22 cellular contexts compared by ENCODE assay signal in the genomic region with DNA sequence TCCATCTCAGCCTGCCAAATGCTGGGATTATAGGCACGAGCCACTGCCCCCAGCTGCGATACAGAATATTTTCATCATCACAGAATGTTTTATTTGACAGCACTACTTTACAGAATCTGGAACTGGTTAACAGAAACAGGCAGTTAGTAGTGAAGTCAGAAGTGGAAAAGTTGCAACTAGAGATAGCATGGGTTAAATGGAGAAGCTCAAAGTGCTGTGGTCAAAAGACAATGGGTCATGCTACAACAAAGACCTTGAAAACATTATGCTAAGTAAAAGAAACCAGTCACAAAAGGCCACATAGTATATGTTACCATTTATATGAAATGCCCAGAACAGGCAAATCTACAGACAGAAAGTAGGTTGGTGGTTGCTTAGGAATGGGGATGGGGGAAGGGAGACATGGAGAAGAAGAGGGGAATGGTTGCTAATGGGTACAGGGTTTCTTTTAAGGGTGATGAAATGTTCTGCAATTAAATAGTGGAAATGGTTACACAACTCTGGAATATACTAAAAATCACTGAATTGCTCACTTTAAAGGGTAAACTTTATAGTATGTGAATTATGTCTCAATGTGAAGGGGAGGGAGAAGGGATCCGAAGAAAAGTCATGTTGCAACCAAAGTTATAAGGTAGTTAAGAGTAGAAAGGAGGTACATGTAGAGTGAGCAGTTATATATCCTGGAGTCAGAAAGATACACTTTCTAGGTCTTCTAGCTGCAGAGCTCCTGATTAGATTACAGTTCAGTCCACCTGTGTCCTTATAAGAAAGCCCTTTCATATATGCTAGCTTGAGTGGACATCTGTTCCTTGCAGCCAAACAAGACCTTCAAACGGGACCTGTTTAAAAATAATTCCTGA. TPM values are rescaled to one million over a fixed set of nuclear protein-coding genes. Genes with fewer than 3 reads are reported as not detected.
A peak's percentile ranks its signal among the peaks of the same experiment; 100 is the strongest.
DNase-seq lines count a peak whose midpoint lies in the region; ATAC-seq and TF ChIP-seq lines count a peak whose summit lies in the region.
"Had no signal": no experiment of that assay in that cellular context is flagged by ENCODE, and none has a peak within 500 bp of the region (broad histone marks: within the 10 kb centered on the region; RNA-seq: fewer than 3 reads in every experiment).

No MANE protein-coding gene starts in this region.

- H2BK20ac ChIP-seq in IMR-90 (ENCODE audit: low read depth, low read length) = peak overlapping the region; percentile 20; the same call in 1 of the 2 replicates

- TF ChIP-seq CTCF in AG09319 (IDR thresholded peaks at IDR 0.05; ENCODE audit: low read depth, low read length) (no peak), IMR-90 (conservative IDR thresholded peaks at IDR 0.05; ENCODE audit: low read depth, low read length) (no peak), neutrophil (IDR thresholded peaks at IDR 0.05) (no peak), heart left ventricle (IDR thresholded peaks at IDR 0.05) (no peak)

- peak overlapping the region; percentile 60; the same call in 1 of the 2 replicates for H3K14ac ChIP-seq in IMR-90 (replicated peaks; ENCODE audit: low read depth, low read length)

- H3K27me3 Mint-ChIP-seq in naive thymus-derived CD4-positive, alpha-beta T cell = no peaks in the 10 kb centered on the region

- H3K36me3 Mint-ChIP-seq in naive thymus-derived CD4-positive, alpha-beta T cell = peaks cover 3 to 14% (median 10%) of the 10 kb centered on the region in 5 donors

- CTCF ChIA-PET in IMR-90 (lab: Yijun Ruan, JAX) = interaction anchor here (0.6 kb wide), 1 partner anchor 23 kb away, joined by 3 read pairs; no protein-coding TSS in a partner anchor
- CTCF ChIA-PET in naive thymus-derived CD4-positive, alpha-beta T cell (lab: Charles Lee) = no interaction called here

- peak overlapping the region; percentile 32 for H2BK5ac ChIP-seq in IMR-90 (ENCODE audit: low read depth, low read length, poor library complexity, severe bottlenecking)

- peak overlapping the region; percentile 36; the same call in 1 of the 2 replicates for H3K23ac ChIP-seq in IMR-90 (ENCODE audit: low read depth, low read length)

- peaks cover 18 to 39% (median 28%) of the 10 kb centered on the region in 7 donors for H3K4me1 Mint-ChIP-seq in naive thymus-derived CD4-positive, alpha-beta T cell

- peaks cover 10% of the 10 kb centered on the region for H3K36me3 ChIP-seq in IMR-90 (ENCODE audit: control insufficient read depth, insufficient read depth, low read length)
- peaks cover 20% of the 10 kb centered on the region for H3K36me3 ChIP-seq in neutrophil
- peaks cover 0 to 31% (median 8%) of the 10 kb centered on the region in 3 experiments for H3K36me3 ChIP-seq in naive thymus-derived CD4-positive, alpha-beta T cell (ENCODE audit: control insufficient read depth in 2 of 3, insufficient read depth in 3 of 3, low read length in 3 of 3)
- H3K36me3 ChIP-seq in heart left ventricle = peaks cover 0 to 43% (median 8%) of the 10 kb centered on the region in 9 donors

- peaks cover 17% of the 10 kb centered on the region; the same call in 1 of the 2 replicates for H3K9me1 ChIP-seq in IMR-90 (ENCODE audit: insufficient read depth, low read length)

- H3K18ac ChIP-seq in IMR-90 (ENCODE audit: low read depth, low read length) = no peak overlapping the region; the same call in 1 of the 2 replicates

- no peak overlapping the region for H2AK9ac ChIP-seq in IMR-90 (replicated peaks; ENCODE audit: low read depth, low read length, poor library complexity)

- H3K4me3 Mint-ChIP-seq in naive thymus-derived CD4-positive, alpha-beta T cell = no peak overlapping the region
- H3K4me3 Mint-ChIP-seq: T-helper 1 cell treated with Interleukin-12 subunit alpha and Interleukin-12 subunit beta and Interleukin-4 antibody, amounts not matched to agents 30 μg/mL and 1 μg/mL, for 36 hours had no signal

- intact Hi-C loops in IMR-90 (cut with micrococcal nuclease) (no loop called here), cardiac septum (cut with DNase I) (loop anchor here (10.0 kb wide), 1 partner anchor 110 kb away; no protein-coding TSS in a partner anchor), heart left ventricle (cut with DNase I) (loop anchor here in 4 of 10 donors (5.0 to 10.0 kb wide), 4 partner anchors 47 to 60 kb away; a partner anchor contains a TSS)
- intact Hi-C loops in naive thymus-derived CD4-positive, alpha-beta T cell (cut with micrococcal nuclease) = no loop called here

- H3K27ac ChIP-seq in IMR-90 (ENCODE audit: insufficient read depth, low read length) = peak overlapping the region; percentile 65; the same call in 1 of the 2 replicates
- H3K27ac ChIP-seq in epithelial cell of prostate = peak overlapping the region; percentile 58
- peak overlapping the region; percentile 57 for H3K27ac ChIP-seq in neutrophil
- no peak overlapping the region for H3K27ac ChIP-seq in naive thymus-derived CD4-positive, alpha-beta T cell (ENCODE audit: low read depth, low read length)
- peak overlapping the region in 1 of 12 donors; percentile 14 for H3K27ac ChIP-seq in heart left ventricle
- H3K27ac ChIP-seq: sigmoid colon had no signal

- dilution Hi-C loops in IMR-90 (cut with HindIII; ENCODE audit: low sequenced_read_pairs, unreplicated experiment) = no loop called here

- H4K91ac ChIP-seq in IMR-90 (ENCODE audit: insufficient read depth, low read depth, low read length) = peak overlapping the region; percentile 52; the same call in 1 of the 2 replicates

- peak overlapping the region in 1 of 2 experiments; percentile 56; a peak in 2 of 4 replicates for H4K8ac ChIP-seq in IMR-90 (ENCODE audit: low read depth in 2 of 2, low read length in 2 of 2)

- H2BK120ac ChIP-seq in IMR-90 (ENCODE audit: low read depth, low read length) = peak overlapping the region; percentile 11; the same call in 1 of the 2 replicates

- no peak overlapping the region for H3K56ac ChIP-seq in IMR-90 (ENCODE audit: extremely low read depth, insufficient read depth, low read length)

- no peak overlapping the region for H3K27ac Mint-ChIP-seq in naive thymus-derived CD4-positive, alpha-beta T cell
- H3K27ac Mint-ChIP-seq: T-helper 1 cell treated with Interleukin-12 subunit alpha and Interleukin-12 subunit beta and Interleukin-4 antibody, amounts not matched to agents 30 μg/mL and 1 μg/mL, for 36 hours had no signal

- H3K4me3 ChIP-seq in IMR-90 (ENCODE audit: insufficient read depth, low read depth, low read length) (no peak overlapping the region), neutrophil (ENCODE audit: low read depth in 1 of 2, low read length in 1 of 2) (no peak overlapping the region), heart left ventricle (no peak overlapping the region)
- no peak overlapping the region for H3K4me3 ChIP-seq in naive thymus-derived CD4-positive, alpha-beta T cell (ENCODE audit: low read length)
- H3K4me3 ChIP-seq: mucosa of descending colon, sigmoid colon, thoracic aorta had no signal

- H3K4ac ChIP-seq in IMR-90 (ENCODE audit: low read depth, low read length) = peak overlapping the region; percentile 41; the same call in 1 of the 2 replicates

- 70% methylated on average over 1 of the region's 4 CpGs; no CpG with 5 or more reads in 1 of the 2 experiments for WGBS in IMR-90 (ENCODE audit: extremely low coverage in 2 of 2, insufficient read length in 1 of 2), 2 experiments
- 72 to 76% (median 74%) methylated on average over 4 of the region's 4 CpGs for WGBS in heart left ventricle, 4 donors

- TF ChIP-seq POLR2A in IMR-90 (IDR thresholded peaks at IDR 0.05; ENCODE audit: low read depth, low read length) (no peak), heart left ventricle (IDR thresholded peaks at IDR 0.05) (no peak)

- H3K4me1 ChIP-seq in IMR-90 (ENCODE audit: control insufficient read depth, insufficient read depth, low read length) (peaks cover 9% of the 10 kb centered on the region), neutrophil (ENCODE audit: control insufficient read depth in 1 of 2, insufficient read depth in 1 of 2, low read depth in 1 of 2, low read length in 1 of 2) (peaks cover 33 to 37% of the 10 kb centered on the region in 2 experiments), heart left ventricle (peaks cover 4 to 65% (median 47%) of the 10 kb centered on the region in 12 donors)
- peaks cover 0 to 9% of the 10 kb centered on the region in 2 donors for H3K4me1 ChIP-seq in naive thymus-derived CD4-positive, alpha-beta T cell (ENCODE audit: control insufficient read depth in 2 of 2, insufficient read depth in 2 of 2, low read length in 2 of 2)

- no peaks in the 10 kb centered on the region for H3K9me3 Mint-ChIP-seq in naive thymus-derived CD4-positive, alpha-beta T cell
- H3K9me3 Mint-ChIP-seq: T-helper 1 cell treated with Interleukin-12 subunit alpha and Interleukin-12 subunit beta and Interleukin-4 antibody, amounts not matched to agents 30 μg/mL and 1 μg/mL, for 36 hours had no signal

- H3K9me3 ChIP-seq in IMR-90 (ENCODE audit: control insufficient read depth, insufficient read depth, low read length) (no peaks in the 10 kb centered on the region), neutrophil (no peaks in the 10 kb centered on the region), heart left ventricle (no peaks in the 10 kb centered on the region)
- no peaks in the 10 kb centered on the region for H3K9me3 ChIP-seq in naive thymus-derived CD4-positive, alpha-beta T cell (ENCODE audit: control insufficient read depth in 2 of 3, low read length in 3 of 3)
- H3K9me3 ChIP-seq: mucosa of descending colon, sigmoid colon, thoracic aorta had no signal

- no TSS peak for BruUV-seq in IMR-90 (replicated peaks; lab: Mats Ljungman, UMichigan)

- H3K9ac ChIP-seq in IMR-90 (ENCODE audit: low read depth, low read length) = peak overlapping the region; percentile 44; the same call in 1 of the 2 replicates

- POLR2A ChIA-PET in IMR-90 (lab: Charles Lee; ENCODE audit: unreplicated experiment) = interaction anchor here (0.7 kb wide), 1 partner anchor 15 kb away, joined by 3 read pairs; no protein-coding TSS in a partner anchor
- POLR2A ChIA-PET in naive thymus-derived CD4-positive, alpha-beta T cell (lab: Charles Lee) = no interaction called here

- H3K27me3 ChIP-seq in IMR-90 (ENCODE audit: control insufficient read depth, insufficient read depth, low read length) (no peaks in the 10 kb centered on the region), neutrophil (no peaks in the 10 kb centered on the region), heart left ventricle (no peaks in the 10 kb centered on the region)
- no peaks in the 10 kb centered on the region for H3K27me3 ChIP-seq in naive thymus-derived CD4-positive, alpha-beta T cell (ENCODE audit: control insufficient read depth in 2 of 2, insufficient read depth in 2 of 2, low read length in 2 of 2)
- H3K27me3 ChIP-seq: sigmoid colon had no signal

- H3K79me1 ChIP-seq in IMR-90 (ENCODE audit: low read depth in 1 of 2, low read length in 2 of 2) = peaks cover 64 to 83% of the 10 kb centered on the region in 2 experiments

- no peak overlapping the region for H2AFZ ChIP-seq in IMR-90 (replicated peaks; ENCODE audit: low read length, poor library complexity)

- TF ChIP-seq RAD21 in IMR-90 (IDR thresholded peaks at IDR 0.05; ENCODE audit: low read length) = no peak

- no peak overlapping the region for H2BK15ac ChIP-seq in IMR-90 (ENCODE audit: low read depth, low read length)

- H4K5ac ChIP-seq in IMR-90 (ENCODE audit: low read depth, low read length) = no peak overlapping the region; the same call in 1 of the 2 replicates

- ATAC-seq in IMR-90 (ENCODE audit: low read depth) (peak; percentile 64), esophagus mucosa (no peak), heart left ventricle (no peak)
- ATAC-seq in naive thymus-derived CD4-positive, alpha-beta T cell = no peak
- ATAC-seq: mucosa of descending colon had no signal

- H3K4me2 ChIP-seq in IMR-90 (ENCODE audit: low read depth, low read length) = peak overlapping the region; percentile 52

- peaks cover 45% of the 10 kb centered on the region for H4K20me1 ChIP-seq in IMR-90 (ENCODE audit: insufficient read depth, low read length)

- in situ Hi-C loops in IMR-90 (cut with MboI; ENCODE audit: low sequenced_read_pairs) = no loop called here

- DNase-seq in AG09319 (ENCODE audit: extremely low read depth, low read depth) (peak; percentile 74), IMR-90 (peak; percentile 60), epithelial cell of prostate (ENCODE audit: low read depth, low spot score) (no peak), cardiac septum (ENCODE audit: low spot score) (no peak), heart left ventricle (no peak)
- no peak for DNase-seq in naive thymus-derived CD4-positive, alpha-beta T cell
- DNase-seq: activated CD4-positive, CD25-positive, alpha-beta regulatory T cell; amniotic stem cell; C1 segment of cervical spinal cord; KBM-7; kidney glomerular epithelial cell; mucosa of descending colon; NK-92 treated with Interleukin-12 subunit alpha and Interleukin-12 subunit beta, amount 100 ng/mL, for 24 hours; nucleus accumbens; Right ventricle myocardium superior; sigmoid colon; stimulated activated CD4-positive, alpha-beta T cell treated with anti-CD3 and anti-CD28 coated beads, Interleukin-4, amount 100 ng/mL, for 1 hour had no signal

- 0 out of 2 replicates have a peak overlapping the region, but pooled peaks have one; percentile 23 for H2AK5ac ChIP-seq in IMR-90 (ENCODE audit: low read depth, low read length)

RNA-seq across cellular contexts. Expression of a gene that starts 46.3 kb away (rescaled TPM):
- total RNA-seq in IMR-90 (2012; rRNA removed) (not detected in 2 replicates), esophagus mucosa (0.44 TPM), cardiac septum (3.7 TPM), heart left ventricle (1 to 10 TPM; 1.4 to 6.5 (median 3.6) TPM)
- polyA plus RNA-seq in IMR-90 (2012; rRNA removed) (0.03 and 0.09 TPM in 2 replicates), heart left ventricle (1 to 10 TPM in 1 of 2 donors, under 1 TPM in 1; 0.43 to 2.2 TPM)
- polyA plus RNA-seq in IMR-90 (2012; cell fraction: cytosol; rRNA removed) = 0.03 and 0.08 TPM in 2 replicates
- 0.19 and 0.51 TPM in 2 replicates for polyA plus RNA-seq in IMR-90 (2012; cell fraction: nucleus; rRNA removed; ENCODE audit: low replicate concordance)
- 1 to 10 TPM in 4 of 5 experiments, under 1 TPM in 1; 0.99 to 1.7 (median 1.4) TPM for total RNA-seq in naive thymus-derived CD4-positive, alpha-beta T cell
- not detected for polyA plus RNA-seq in naive thymus-derived CD4-positive, alpha-beta T cell
- total RNA-seq: cerebellum had no signal

RNA-seq across cellular contexts. Expression of a gene that starts 57.7 kb away (rescaled TPM):
- total RNA-seq in IMR-90 (2012; rRNA removed) (109 and 135 TPM in 2 replicates), esophagus mucosa (63.7 TPM), cardiac septum (102 TPM), heart left ventricle (100 to 1,000 TPM in 2 of 9 donors, 10 to 100 TPM in 7; 63.3 to 111 (median 88.6) TPM)
- polyA plus RNA-seq in IMR-90 (2012; rRNA removed) (61.6 and 63.3 TPM in 2 replicates), heart left ventricle (10 to 100 TPM; 27.3 to 65.2 TPM)
- polyA plus RNA-seq in IMR-90 (2012; cell fraction: cytosol; rRNA removed) = 22.7 and 26.4 TPM in 2 replicates
- polyA plus RNA-seq in IMR-90 (2012; cell fraction: nucleus; rRNA removed; ENCODE audit: low replicate concordance) = 86.9 and 136 TPM in 2 replicates
- 100 to 1,000 TPM; 107 to 148 (median 129) TPM for total RNA-seq in naive thymus-derived CD4-positive, alpha-beta T cell
- polyA plus RNA-seq in naive thymus-derived CD4-positive, alpha-beta T cell = 10 to 100 TPM; 41.1 to 76.4 TPM

Comparison
In these comparisons a context has a peak if more than half of its experiments do, and no peak if none do; other contexts are left out.
1. DNase-seq: peak in AG09319 (single experiment) and IMR-90 (single experiment); none in epithelial cell of prostate (single experiment), naive thymus-derived CD4-positive, alpha-beta T cell (0 of 9), cardiac septum (single experiment) and heart left ventricle (0 of 5).